ENCODE assay signal across 18 cellular contexts in the genomic region with DNA sequence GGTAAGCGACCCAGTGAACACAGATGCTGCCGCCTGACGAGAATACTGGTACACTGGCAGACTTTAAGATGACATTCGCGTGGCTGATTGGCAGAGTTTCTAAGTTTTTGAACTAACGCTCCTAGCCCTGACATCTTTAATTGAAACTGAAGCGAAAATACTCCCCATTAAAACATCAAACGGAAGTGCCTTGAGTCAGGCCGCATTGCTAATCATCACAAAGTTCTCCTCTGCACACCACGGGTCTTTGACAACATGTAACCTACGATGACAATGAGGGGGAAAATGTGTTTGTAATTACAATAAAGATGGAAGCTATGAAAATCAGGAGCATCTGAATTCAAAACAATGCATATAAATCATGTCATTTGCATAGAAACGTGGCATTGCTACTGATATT. TPM values are rescaled to one million over a fixed set of nuclear protein-coding genes. Genes with fewer than 3 reads are reported as not detected.
DNase-seq lines count a peak whose midpoint lies in the region; ATAC-seq and TF ChIP-seq lines count a peak whose summit lies in the region.
"Had no signal": no experiment of that assay in that cellular context is flagged by ENCODE, and none has a peak within 500 bp of the region (broad histone marks: within the 10 kb centered on the region; RNA-seq: fewer than 3 reads in every experiment).

No MANE protein-coding gene starts in this region.

- no peak overlapping the region for H3K27ac ChIP-seq in endodermal cell (ENCODE audit: low read depth, low read length)
- H3K27ac ChIP-seq in thyroid gland, result peak overlapping the region; percentile 59 to 94 (median 89)
- H3K27ac ChIP-seq: GM23248 had no signal

- intact Hi-C loops in thyroid gland (cut with DNase I), result no loop called here

- H3K4me1 ChIP-seq in endodermal cell (ENCODE audit: control insufficient read depth, insufficient read depth, low read length) (no peaks in the 10 kb centered on the region), thyroid gland (peaks cover 40 to 49% of the 10 kb centered on the region in 2 donors)
- H3K4me1 ChIP-seq: BE2C had no signal

- H3K9me3 ChIP-seq in endodermal cell (ENCODE audit: control insufficient read depth, low read length) (no peaks in the 10 kb centered on the region), thyroid gland (no peaks in the 10 kb centered on the region)
- H3K9me3 ChIP-seq: BE2C had no signal

- H3K4me3 ChIP-seq in endodermal cell (ENCODE audit: low read length) (peak overlapping the region; percentile 37), thyroid gland (replicated peaks in 1 of 3) (no peak overlapping the region)
- H3K4me3 ChIP-seq: GM23248 had no signal

- no peak for TF ChIP-seq POLR2A in thyroid gland (IDR thresholded peaks at IDR 0.05)

- H3K27me3 ChIP-seq in endodermal cell (ENCODE audit: control insufficient read depth, insufficient read depth, low read length, poor library complexity, severe bottlenecking) (no peaks in the 10 kb centered on the region), thyroid gland (no peaks in the 10 kb centered on the region)

- POLR2A ChIA-PET in naive thymus-derived CD8-positive, alpha-beta T cell (lab: Charles Lee), result no interaction called here

- H3K4me3 Mint-ChIP-seq in endodermal cell, result no peak overlapping the region
- no peak overlapping the region for H3K4me3 Mint-ChIP-seq in activated CD8-positive, alpha-beta memory T cell treated with anti-CD3 and anti-CD28 coated beads, Interleukin-2, amount 10 ng/mL, durations not matched to agents 7 days and 5 days
- H3K4me3 Mint-ChIP-seq in naive thymus-derived CD8-positive, alpha-beta T cell, result no peak overlapping the region
- H3K4me3 Mint-ChIP-seq: CD4-positive, CD25-positive, alpha-beta regulatory T cell; CD8-positive, alpha-beta memory T cell; IgD-negative memory B cell had no signal

- no peaks in the 10 kb centered on the region for H3K36me3 ChIP-seq in endodermal cell (ENCODE audit: control insufficient read depth, insufficient read depth, low read length)
- H3K36me3 ChIP-seq in thyroid gland, result peaks cover 5 to 14% of the 10 kb centered on the region in 2 donors
- H3K36me3 ChIP-seq: BE2C had no signal

- peaks cover 12% of the 10 kb centered on the region for H3K4me1 Mint-ChIP-seq in endodermal cell
- H3K4me1 Mint-ChIP-seq in activated CD8-positive, alpha-beta memory T cell treated with anti-CD3 and anti-CD28 coated beads, Interleukin-2, amount 10 ng/mL, durations not matched to agents 7 days and 5 days, result no peaks in the 10 kb centered on the region
- H3K4me1 Mint-ChIP-seq in naive thymus-derived CD8-positive, alpha-beta T cell, result no peaks in the 10 kb centered on the region
- H3K4me1 Mint-ChIP-seq: CD4-positive, CD25-positive, alpha-beta regulatory T cell; CD8-positive, alpha-beta memory T cell; IgD-negative memory B cell had no signal

- 86 to 93% methylated on average over 6 to 12 of the region's 12 CpGs for WGBS in endodermal cell (ENCODE audit: insufficient coverage in 1 of 2, insufficient read length in 1 of 2), 2 experiments
- 82 to 89% methylated on average over 12 of the region's 12 CpGs for WGBS in thyroid gland, 2 donors

- CTCF ChIA-PET in activated CD8-positive, alpha-beta memory T cell treated with anti-CD3 and anti-CD28 coated beads, Interleukin-2, amount 10 ng/mL, durations not matched to agents 7 days and 5 days (lab: Charles Lee), result no interaction called here

- H3K9ac ChIP-seq in endodermal cell (ENCODE audit: extremely low read depth, low read length, poor library complexity, severe bottlenecking), result no peak overlapping the region
- H3K9ac ChIP-seq: GM23248 had no signal

- H3K27me3 Mint-ChIP-seq in endodermal cell (ENCODE audit: insufficient read depth), result peaks cover 2% of the 10 kb centered on the region
- H3K27me3 Mint-ChIP-seq in activated CD8-positive, alpha-beta memory T cell treated with anti-CD3 and anti-CD28 coated beads, Interleukin-2, amount 10 ng/mL, durations not matched to agents 7 days and 5 days, result no peaks in the 10 kb centered on the region
- H3K27me3 Mint-ChIP-seq in naive thymus-derived CD8-positive, alpha-beta T cell, result peaks cover 0 to 3% (median 0%) of the 10 kb centered on the region in 5 donors
- H3K27me3 Mint-ChIP-seq: CD4-positive, CD25-positive, alpha-beta regulatory T cell; IgD-negative memory B cell had no signal

- H3K36me3 Mint-ChIP-seq in endodermal cell (ENCODE audit: low read depth), result no peaks in the 10 kb centered on the region
- H3K36me3 Mint-ChIP-seq in activated CD8-positive, alpha-beta memory T cell treated with anti-CD3 and anti-CD28 coated beads, Interleukin-2, amount 10 ng/mL, durations not matched to agents 7 days and 5 days, result no peaks in the 10 kb centered on the region
- peaks cover 0 to 2% (median 0%) of the 10 kb centered on the region in 3 donors for H3K36me3 Mint-ChIP-seq in naive thymus-derived CD8-positive, alpha-beta T cell

- no peak overlapping the region for H3K27ac Mint-ChIP-seq in endodermal cell
- H3K27ac Mint-ChIP-seq in activated CD8-positive, alpha-beta memory T cell treated with anti-CD3 and anti-CD28 coated beads, Interleukin-2, amount 10 ng/mL, durations not matched to agents 7 days and 5 days, result no peak overlapping the region
- H3K27ac Mint-ChIP-seq in naive thymus-derived CD8-positive, alpha-beta T cell, result no peak overlapping the region
- H3K27ac Mint-ChIP-seq: CD4-positive, CD25-positive, alpha-beta regulatory T cell; IgD-negative memory B cell had no signal

- DNase-seq in NCI-H526 treated with DMSO at 0.1 percent for 48 hours (lab: John Stamatoyannopoulos, UW) (peak; percentile 58), endodermal cell (no peak), thyroid gland (no peak), GDM1 (lab: John Stamatoyannopoulos, UW) (no peak)
- no peak for DNase-seq in activated CD8-positive, alpha-beta memory T cell treated with anti-CD3 and anti-CD28 coated beads, Interleukin-2, amount 10 ng/mL, durations not matched to agents 7 days and 5 days
- DNase-seq in naive thymus-derived CD8-positive, alpha-beta T cell, result no peak
- DNase-seq: ACHN; BE2C; C1 segment of cervical spinal cord; CD4-positive, CD25-positive, alpha-beta regulatory T cell; CD8-positive, alpha-beta memory T cell; COR-L47; DMS79 treated with DMSO at 0.1 percent for 48 hours; GM23248; H7; KBM-7 had no signal

- H3K9me3 Mint-ChIP-seq in endodermal cell, result no peaks in the 10 kb centered on the region
- no peaks in the 10 kb centered on the region for H3K9me3 Mint-ChIP-seq in activated CD8-positive, alpha-beta memory T cell treated with anti-CD3 and anti-CD28 coated beads, Interleukin-2, amount 10 ng/mL, durations not matched to agents 7 days and 5 days (ENCODE audit: low read depth)
- no peaks in the 10 kb centered on the region for H3K9me3 Mint-ChIP-seq in naive thymus-derived CD8-positive, alpha-beta T cell
- H3K9me3 Mint-ChIP-seq: CD4-positive, CD25-positive, alpha-beta regulatory T cell had no signal

- no peak for ATAC-seq in activated CD8-positive, alpha-beta memory T cell treated with anti-CD3 and anti-CD28 coated beads, Interleukin-2, amount 10 ng/mL, durations not matched to agents 7 days and 5 days
- ATAC-seq in naive thymus-derived CD8-positive, alpha-beta T cell, result no peak
- ATAC-seq: HepG2 had no signal

- TF ChIP-seq CTCF in endodermal cell (conservative IDR thresholded peaks at IDR 0.05) (no peak), thyroid gland (IDR thresholded peaks at IDR 0.05) (no peak)

RNA-seq across cellular contexts. Expression of a gene that starts 44.5 kb away (rescaled TPM):
- total RNA-seq in endodermal cell, result 1 to 10 TPM in 1 of 2 donors, under 1 TPM in 1; 0.57 to 1.3 TPM
- polyA plus RNA-seq in endodermal cell (2013, experiment 1 of 2), result 0.61 TPM
- 2.1 TPM for polyA plus RNA-seq in endodermal cell (2013, experiment 2 of 2)
- 100 to 1,000 TPM; 197 to 348 (median 241) TPM for total RNA-seq in thyroid gland
- 1 to 10 TPM; 3.7 to 6.5 TPM for total RNA-seq in activated CD8-positive, alpha-beta memory T cell treated with anti-CD3 and anti-CD28 coated beads, Interleukin-2, amount 10 ng/mL, durations not matched to agents 7 days and 5 days
- 1 to 10 TPM; 4.6 to 7.1 TPM for total RNA-seq in naive thymus-derived CD8-positive, alpha-beta T cell
- under 1 TPM in 2 of 3 donors, not detected in 1; 0.53 to 0.93 TPM for polyA plus RNA-seq in naive thymus-derived CD8-positive, alpha-beta T cell
- total RNA-seq: GM23248 had no signal
- polyA plus RNA-seq: CD4-positive, CD25-positive, alpha-beta regulatory T cell; CD8-positive, alpha-beta memory T cell; GM23248 had no signal

Comparison
In these comparisons a context has a peak if more than half of its experiments do, and no peak if none do; other contexts are left out.
1. RNA of a gene that starts 44.5 kb away (total RNA-seq): 197 to 348 TPM in thyroid gland; 4.6 to 7.1 TPM in naive thymus-derived CD8-positive, alpha-beta T cell, 3.7 to 6.5 TPM in activated CD8-positive, alpha-beta memory T cell treated with anti-CD3 and anti-CD28 coated beads, Interleukin-2, amount 10 ng/mL, durations not matched to agents 7 days and 5 days and 0.57 to 1.3 TPM in endodermal cell; every median in the first group is over 10 times any median in the second.